8 cellular contexts compared by ENCODE assay signal in the genomic region with DNA sequence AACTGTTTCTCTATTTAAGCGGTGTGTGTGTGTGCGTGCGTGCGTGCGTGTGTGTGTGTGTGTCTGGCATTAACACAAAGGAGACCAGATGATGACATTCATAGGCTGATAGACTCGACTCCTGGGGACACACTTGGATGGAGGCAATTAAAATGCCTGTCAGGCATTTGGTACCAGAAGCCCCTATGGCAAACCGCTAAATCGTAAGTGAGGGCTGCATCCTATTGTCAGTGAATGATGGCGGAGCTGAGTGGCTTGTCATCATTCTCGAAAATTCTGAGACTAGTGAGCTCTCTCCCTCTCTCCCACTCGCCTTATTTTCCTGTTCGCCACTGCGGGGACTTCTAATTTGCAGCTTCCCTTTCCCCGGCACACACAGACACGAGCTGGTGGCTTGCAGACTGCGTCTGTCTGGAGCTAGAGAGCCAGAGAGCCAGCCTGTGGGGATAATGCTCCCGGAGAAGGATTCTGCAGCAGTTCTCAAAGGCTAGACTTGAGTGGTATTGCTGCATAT.
DNase-seq lines count a peak whose midpoint lies in the region; ATAC-seq and TF ChIP-seq lines count a peak whose summit lies in the region.

No MANE protein-coding gene starts in this region.

- DNase-seq in AG08396 (ENCODE audit: low spot score) (peak; percentile 17), KBM-7 (peak; percentile 16), inferior parietal cortex (ENCODE audit: extremely low spot score) (peak; percentile 77), suprapubic skin (ENCODE audit: low spot score in 2 of 2) (no peak), mucosa of descending colon (no peak)
- DNase-seq in activated T-helper 1 cell treated with anti-CD3 and anti-CD28 coated beads, Interleukin-12 subunit alpha, Interleukin-12 subunit beta, Interleukin-2, Interleukin-4 antibody, amounts not matched to agents 30 ng/mL and 10 ng/mL and 1 ng/mL, durations not matched to agents 14 hours and 24 hours and 36 hours (ENCODE audit: low spot score) = no peak
- DNase-seq in activated effector memory CD4-positive, alpha-beta T cell treated with Interleukin-2 at 50 U/mL for 16 hours = no peak
- DNase-seq in activated CD4-positive, alpha-beta T cell treated with anti-CD3 and anti-CD28 coated beads, Interleukin-2, amount 50 U/mL, for 4 hours = no peak

- H3K4me3 Mint-ChIP-seq in activated T-helper 1 cell treated with anti-CD3 and anti-CD28 coated beads, Interleukin-12 subunit alpha, Interleukin-12 subunit beta, Interleukin-2, Interleukin-4 antibody, amounts not matched to agents 30 ng/mL and 10 ng/mL and 1 ng/mL, durations not matched to agents 14 hours and 24 hours and 36 hours = peak overlapping the region; percentile 43

- in situ Hi-C loops in KBM-7 (cut with MboI; ENCODE audit: low pct_unique_long_range_greater_than_20kb, low sequenced_read_pairs) = no loop called here

- H3K36me3 ChIP-seq in suprapubic skin = no peaks in the 10 kb centered on the region
- H3K36me3 ChIP-seq in mucosa of descending colon (ENCODE audit: low read depth) = no peaks in the 10 kb centered on the region

- H3K4me1 ChIP-seq in suprapubic skin (no peaks in the 10 kb centered on the region), mucosa of descending colon (ENCODE audit: low read depth) (no peaks in the 10 kb centered on the region)

- H3K36me3 Mint-ChIP-seq in activated T-helper 1 cell treated with anti-CD3 and anti-CD28 coated beads, Interleukin-12 subunit alpha, Interleukin-12 subunit beta, Interleukin-2, Interleukin-4 antibody, amounts not matched to agents 30 ng/mL and 10 ng/mL and 1 ng/mL, durations not matched to agents 14 hours and 24 hours and 36 hours (ENCODE audit: low read depth) = no peaks in the 10 kb centered on the region

- TF ChIP-seq CTCF in suprapubic skin (IDR thresholded peaks at IDR 0.05) (no peak), mucosa of descending colon (IDR thresholded peaks at IDR 0.05) (no peak)

- intact Hi-C loops in activated T-helper 1 cell treated with anti-CD3 and anti-CD28 coated beads, Interleukin-12 subunit alpha, Interleukin-12 subunit beta, Interleukin-2, Interleukin-4 antibody, amounts not matched to agents 30 ng/mL and 10 ng/mL and 1 ng/mL, durations not matched to agents 14 hours and 24 hours and 36 hours (cut with micrococcal nuclease) = no loop called here
- intact Hi-C loops in mucosa of descending colon (cut with DNase I, micrococcal nuclease) = loop anchor here in 1 of 2 donors (10.0 kb wide), 1 partner anchor 244 kb away; no protein-coding TSS in a partner anchor

- H3K4me1 Mint-ChIP-seq in activated T-helper 1 cell treated with anti-CD3 and anti-CD28 coated beads, Interleukin-12 subunit alpha, Interleukin-12 subunit beta, Interleukin-2, Interleukin-4 antibody, amounts not matched to agents 30 ng/mL and 10 ng/mL and 1 ng/mL, durations not matched to agents 14 hours and 24 hours and 36 hours (ENCODE audit: low read depth) = no peaks in the 10 kb centered on the region

- TF ChIP-seq POLR2A in suprapubic skin (IDR thresholded peaks at IDR 0.05) = no peak

- no peaks in the 10 kb centered on the region for H3K27me3 ChIP-seq in suprapubic skin

- WGBS in suprapubic skin = 57% methylated on average over 17 of the region's 17 CpGs

- no peak overlapping the region for H3K27ac ChIP-seq in suprapubic skin

- peaks cover 5% of the 10 kb centered on the region for H3K27me3 Mint-ChIP-seq in activated T-helper 1 cell treated with anti-CD3 and anti-CD28 coated beads, Interleukin-12 subunit alpha, Interleukin-12 subunit beta, Interleukin-2, Interleukin-4 antibody, amounts not matched to agents 30 ng/mL and 10 ng/mL and 1 ng/mL, durations not matched to agents 14 hours and 24 hours and 36 hours (ENCODE audit: insufficient read depth)

- H3K9me3 ChIP-seq in suprapubic skin (no peaks in the 10 kb centered on the region), mucosa of descending colon (no peaks in the 10 kb centered on the region)

- no peak for TF ChIP-seq EP300 in suprapubic skin (IDR thresholded peaks at IDR 0.05)

- H3K27ac Mint-ChIP-seq in activated T-helper 1 cell treated with anti-CD3 and anti-CD28 coated beads, Interleukin-12 subunit alpha, Interleukin-12 subunit beta, Interleukin-2, Interleukin-4 antibody, amounts not matched to agents 30 ng/mL and 10 ng/mL and 1 ng/mL, durations not matched to agents 14 hours and 24 hours and 36 hours = no peak overlapping the region

- no peaks in the 10 kb centered on the region for H3K9me3 Mint-ChIP-seq in activated T-helper 1 cell treated with anti-CD3 and anti-CD28 coated beads, Interleukin-12 subunit alpha, Interleukin-12 subunit beta, Interleukin-2, Interleukin-4 antibody, amounts not matched to agents 30 ng/mL and 10 ng/mL and 1 ng/mL, durations not matched to agents 14 hours and 24 hours and 36 hours

- H3K4me3 ChIP-seq in suprapubic skin = peak overlapping the region; percentile 32
- H3K4me3 ChIP-seq in mucosa of descending colon = no peak overlapping the region

- ATAC-seq in mucosa of descending colon = no peak

Comparison
In these comparisons a context has a peak if more than half of its experiments do, and no peak if none do; other contexts are left out.
1. DNase-seq: peak in AG08396 (single experiment), KBM-7 (single experiment) and inferior parietal cortex (single experiment); none in activated T-helper 1 cell treated with anti-CD3 and anti-CD28 coated beads, Interleukin-12 subunit alpha, Interleukin-12 subunit beta, Interleukin-2, Interleukin-4 antibody, amounts not matched to agents 30 ng/mL and 10 ng/mL and 1 ng/mL, durations not matched to agents 14 hours and 24 hours and 36 hours (single experiment), suprapubic skin (0 of 2), activated effector memory CD4-positive, alpha-beta T cell treated with Interleukin-2 at 50 U/mL for 16 hours (single experiment), mucosa of descending colon (0 of 3) and activated CD4-positive, alpha-beta T cell treated with anti-CD3 and anti-CD28 coated beads, Interleukin-2, amount 50 U/mL, for 4 hours (0 of 2).